ENCODE assay signal across 2 cellular contexts in the genomic region with DNA sequence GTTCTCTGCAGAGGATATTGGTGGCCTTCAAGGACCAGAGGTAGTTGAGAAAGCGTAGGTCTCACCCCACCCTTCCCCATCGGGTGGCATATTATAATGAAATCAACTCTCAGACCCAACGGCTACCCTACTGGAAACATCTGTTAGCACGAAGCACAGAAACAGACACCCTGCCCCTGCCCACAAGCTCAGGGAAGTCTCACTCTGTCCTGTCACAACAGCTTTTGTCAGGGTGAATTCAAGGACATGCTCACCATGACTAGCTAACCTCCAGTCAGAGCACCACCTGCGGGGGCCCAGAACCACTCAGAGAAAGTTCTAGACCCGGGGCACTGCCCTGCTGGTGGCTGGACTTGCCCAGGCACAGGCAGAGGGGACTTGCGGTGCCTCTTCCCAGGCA.
A peak's percentile ranks its signal among the peaks of the same experiment; 100 is the strongest.
TF ChIP-seq lines count a peak whose summit lies in the region.

No MANE protein-coding gene starts in this region.

TF ChIP-seq in GM12878, 131 proteins besides CTCF, POLR2A, EP300 and RAD21:
- TF ChIP-seq TCF3 (IDR thresholded peaks at IDR 0.05; ENCODE audit: borderline replicate concordance, insufficient read depth, low read depth, low read length) (0 out of 2 replicates have a peak, but pooled peaks have one; percentile 13), CHD4 (IDR thresholded peaks at IDR 0.05) (no peak)

TF ChIP-seq in HepG2, 621 proteins besides CTCF, POLR2A, EP300 and RAD21:
- no peak for TF ChIP-seq ZNF414 (CRISPR knock-in tag; IDR thresholded peaks at IDR 0.05)
- no peak for TF ChIP-seq TOE1 (CRISPR knock-in tag; IDR thresholded peaks at IDR 0.05)
- TF ChIP-seq THRA (CRISPR knock-in tag; IDR thresholded peaks at IDR 0.05; ENCODE audit: borderline replicate concordance) = no peak
- no peak for TF ChIP-seq ZNF296 (CRISPR knock-in tag; conservative IDR thresholded peaks at IDR 0.05)
- TF ChIP-seq ZNF674 (CRISPR knock-in tag; IDR thresholded peaks at IDR 0.05; ENCODE audit: low read depth) = no peak
- TF ChIP-seq RFX3 (CRISPR knock-in tag; IDR thresholded peaks at IDR 0.05) = no peak
- no peak for TF ChIP-seq ATF7 (IDR thresholded peaks at IDR 0.05)
- TF ChIP-seq ATF7 (CRISPR knock-in tag; IDR thresholded peaks at IDR 0.05) = no peak
- no peak for TF ChIP-seq BRCA1 (CRISPR knock-in tag; IDR thresholded peaks at IDR 0.05)
- TF ChIP-seq NFYC (CRISPR knock-in tag; IDR thresholded peaks at IDR 0.05) = no peak
- TF ChIP-seq AKAP8 (CRISPR knock-in tag; IDR thresholded peaks at IDR 0.05) = no peak
- TF ChIP-seq RXRB (CRISPR knock-in tag; IDR thresholded peaks at IDR 0.05; ENCODE audit: borderline replicate concordance) = no peak
- TF ChIP-seq PRMT3 (CRISPR knock-in tag; IDR thresholded peaks at IDR 0.05; ENCODE audit: borderline replicate concordance, low read depth) = no peak
- TF ChIP-seq FUBP1 (CRISPR knock-in tag; IDR thresholded peaks at IDR 0.05; ENCODE audit: borderline replicate concordance) = no peak
- TF ChIP-seq FOXP1 (IDR thresholded peaks at IDR 0.05) = no peak
- no peak for TF ChIP-seq FOXP1 (CRISPR knock-in tag; IDR thresholded peaks at IDR 0.05)
TF ChIP-seq in HepG2: peak in this region for 0.
